In the genomic region with DNA sequence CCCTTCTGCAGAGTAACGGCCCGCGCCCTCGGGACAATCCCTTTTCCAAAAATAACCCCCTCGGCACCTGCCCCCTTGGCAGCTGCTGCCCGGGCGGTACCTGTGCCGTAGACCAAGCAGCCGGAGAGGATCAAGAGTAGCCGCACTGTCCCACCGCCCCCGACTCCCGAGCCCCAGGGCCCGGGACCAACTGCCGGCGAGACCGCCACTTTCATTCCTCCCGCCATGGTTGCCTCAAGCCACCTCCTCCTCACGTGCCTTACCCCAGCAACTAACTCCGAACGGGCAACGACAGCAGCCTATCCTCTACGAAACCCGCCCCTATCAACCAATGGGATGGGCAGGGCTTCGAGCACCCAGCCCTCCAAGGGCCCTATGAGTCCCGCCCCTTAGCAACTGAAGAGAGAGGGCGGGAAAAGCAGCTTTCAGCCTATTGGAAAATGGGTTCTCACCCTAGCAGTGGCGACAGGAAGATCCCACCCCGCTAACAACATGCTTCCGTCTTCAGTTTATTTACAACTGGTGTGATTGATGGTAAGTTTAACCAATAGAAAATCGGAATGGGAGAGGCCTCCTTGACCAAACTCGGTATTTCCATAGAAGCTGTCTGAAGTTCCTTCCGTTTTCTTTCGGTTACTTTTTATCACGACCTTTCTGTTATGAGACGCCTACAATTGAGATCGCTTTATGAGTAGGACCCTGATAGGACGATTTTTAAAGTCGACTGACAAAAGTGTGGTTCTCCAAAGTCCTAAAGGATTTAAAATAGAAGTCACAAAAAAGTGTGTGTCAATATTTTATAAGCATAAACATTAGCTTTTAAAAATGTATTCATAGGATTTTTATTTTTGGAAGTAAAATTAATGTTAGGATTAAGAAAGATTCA, we compare ENCODE assay signal across 1 cellular context.
TF ChIP-seq lines count a peak whose summit lies in the region.

A gene with protein sequence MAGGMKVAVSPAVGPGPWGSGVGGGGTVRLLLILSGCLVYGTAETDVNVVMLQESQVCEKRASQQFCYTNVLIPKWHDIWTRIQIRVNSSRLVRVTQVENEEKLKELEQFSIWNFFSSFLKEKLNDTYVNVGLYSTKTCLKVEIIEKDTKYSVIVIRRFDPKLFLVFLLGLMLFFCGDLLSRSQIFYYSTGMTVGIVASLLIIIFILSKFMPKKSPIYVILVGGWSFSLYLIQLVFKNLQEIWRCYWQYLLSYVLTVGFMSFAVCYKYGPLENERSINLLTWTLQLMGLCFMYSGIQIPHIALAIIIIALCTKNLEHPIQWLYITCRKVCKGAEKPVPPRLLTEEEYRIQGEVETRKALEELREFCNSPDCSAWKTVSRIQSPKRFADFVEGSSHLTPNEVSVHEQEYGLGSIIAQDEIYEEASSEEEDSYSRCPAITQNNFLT (minus strand): TSS at position 273 of the 886 bp plus-strand sequence. CDS start 46 bp downstream, at position 227.

TF ChIP-seq in GM12878, 131 proteins besides CTCF, POLR2A, EP300 and RAD21 (continued from another document):
- TF ChIP-seq, protein P1, sequence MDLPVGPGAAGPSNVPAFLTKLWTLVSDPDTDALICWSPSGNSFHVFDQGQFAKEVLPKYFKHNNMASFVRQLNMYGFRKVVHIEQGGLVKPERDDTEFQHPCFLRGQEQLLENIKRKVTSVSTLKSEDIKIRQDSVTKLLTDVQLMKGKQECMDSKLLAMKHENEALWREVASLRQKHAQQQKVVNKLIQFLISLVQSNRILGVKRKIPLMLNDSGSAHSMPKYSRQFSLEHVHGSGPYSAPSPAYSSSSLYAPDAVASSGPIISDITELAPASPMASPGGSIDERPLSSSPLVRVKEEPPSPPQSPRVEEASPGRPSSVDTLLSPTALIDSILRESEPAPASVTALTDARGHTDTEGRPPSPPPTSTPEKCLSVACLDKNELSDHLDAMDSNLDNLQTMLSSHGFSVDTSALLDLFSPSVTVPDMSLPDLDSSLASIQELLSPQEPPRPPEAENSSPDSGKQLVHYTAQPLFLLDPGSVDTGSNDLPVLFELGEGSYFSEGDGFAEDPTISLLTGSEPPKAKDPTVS (IDR thresholded peaks at IDR 0.05; ENCODE audit: low read depth, low read length) = 0 out of 2 replicates have a peak, but pooled peaks have one; percentile 50
- peak; percentile 76; the same call in 1 of the 2 replicates for TF ChIP-seq DPF2 (IDR thresholded peaks at IDR 0.05)
- no peak for TF ChIP-seq ZNF217 (IDR thresholded peaks at IDR 0.05)
- no peak for TF ChIP-seq SMARCA5 (IDR thresholded peaks at IDR 0.05)
- no peak for TF ChIP-seq NR2C1 (IDR thresholded peaks at IDR 0.05)
- no peak for TF ChIP-seq TCF12 (IDR thresholded peaks at IDR 0.05; ENCODE audit: low read depth, low read length)
- peak in 1 of 2 experiments; percentile 8; a peak in 1 of 4 replicates for TF ChIP-seq CEBPB (IDR thresholded peaks at IDR 0.05; ENCODE audit: borderline replicate concordance in 1 of 2, low read depth in 2 of 2, low read length in 2 of 2)
- TF ChIP-seq CHD1 (IDR thresholded peaks at IDR 0.05; ENCODE audit: low read depth, low read length) = no peak
- TF ChIP-seq SIN3A (IDR thresholded peaks at IDR 0.05; ENCODE audit: low read depth, low read length) = peak; percentile 99
- peak; percentile 83; the same call in 1 of the 2 replicates for TF ChIP-seq ELK1 (IDR thresholded peaks at IDR 0.05; ENCODE audit: low read depth, low read length)
- peak; percentile 67 for TF ChIP-seq RELA (IDR thresholded peaks at IDR 0.05; ENCODE audit: borderline replicate concordance, partially characterized antibody)
- TF ChIP-seq NRF1 (conservative IDR thresholded peaks at IDR 0.05; ENCODE audit: low read depth, low read length) = no peak
- no peak for TF ChIP-seq LARP7 (IDR thresholded peaks at IDR 0.05)
- 0 out of 2 replicates have a peak, but pooled peaks have one; percentile 33 for TF ChIP-seq POLR2AphosphoS2 (IDR thresholded peaks at IDR 0.05; ENCODE audit: low read depth, low read length)
- peak; percentile 94 for TF ChIP-seq KLF5 (IDR thresholded peaks at IDR 0.05; ENCODE audit: partially characterized antibody)
- 0 out of 2 replicates have a peak, but pooled peaks have one; percentile 33 for TF ChIP-seq MEF2A (IDR thresholded peaks at IDR 0.05; ENCODE audit: insufficient read depth, low read depth, low read length)
- TF ChIP-seq RELB (IDR thresholded peaks at IDR 0.05; ENCODE audit: low read depth) = peak; percentile 63; the same call in 1 of the 2 replicates
- TF ChIP-seq NBN (IDR thresholded peaks at IDR 0.05) = peak; percentile 80
- TF ChIP-seq RAD51 (IDR thresholded peaks at IDR 0.05) = peak; percentile 95
- peak; percentile 43 for TF ChIP-seq CREM (IDR thresholded peaks at IDR 0.05; ENCODE audit: low read depth)
- TF ChIP-seq HDAC2 (IDR thresholded peaks at IDR 0.05) = 0 out of 2 replicates have a peak, but pooled peaks have one; percentile 67
- no peak for TF ChIP-seq MYC (IDR thresholded peaks at IDR 0.05; ENCODE audit: insufficient read depth, insufficient read length, insufficient replicate concordance, low read length, severe bottlenecking)
- peak; percentile 93 for TF ChIP-seq YY1 (IDR thresholded peaks at IDR 0.05; ENCODE audit: low read depth, low read length)
- no peak for TF ChIP-seq CBX5 (IDR thresholded peaks at IDR 0.05; ENCODE audit: low read depth)
- TF ChIP-seq, protein P2, sequence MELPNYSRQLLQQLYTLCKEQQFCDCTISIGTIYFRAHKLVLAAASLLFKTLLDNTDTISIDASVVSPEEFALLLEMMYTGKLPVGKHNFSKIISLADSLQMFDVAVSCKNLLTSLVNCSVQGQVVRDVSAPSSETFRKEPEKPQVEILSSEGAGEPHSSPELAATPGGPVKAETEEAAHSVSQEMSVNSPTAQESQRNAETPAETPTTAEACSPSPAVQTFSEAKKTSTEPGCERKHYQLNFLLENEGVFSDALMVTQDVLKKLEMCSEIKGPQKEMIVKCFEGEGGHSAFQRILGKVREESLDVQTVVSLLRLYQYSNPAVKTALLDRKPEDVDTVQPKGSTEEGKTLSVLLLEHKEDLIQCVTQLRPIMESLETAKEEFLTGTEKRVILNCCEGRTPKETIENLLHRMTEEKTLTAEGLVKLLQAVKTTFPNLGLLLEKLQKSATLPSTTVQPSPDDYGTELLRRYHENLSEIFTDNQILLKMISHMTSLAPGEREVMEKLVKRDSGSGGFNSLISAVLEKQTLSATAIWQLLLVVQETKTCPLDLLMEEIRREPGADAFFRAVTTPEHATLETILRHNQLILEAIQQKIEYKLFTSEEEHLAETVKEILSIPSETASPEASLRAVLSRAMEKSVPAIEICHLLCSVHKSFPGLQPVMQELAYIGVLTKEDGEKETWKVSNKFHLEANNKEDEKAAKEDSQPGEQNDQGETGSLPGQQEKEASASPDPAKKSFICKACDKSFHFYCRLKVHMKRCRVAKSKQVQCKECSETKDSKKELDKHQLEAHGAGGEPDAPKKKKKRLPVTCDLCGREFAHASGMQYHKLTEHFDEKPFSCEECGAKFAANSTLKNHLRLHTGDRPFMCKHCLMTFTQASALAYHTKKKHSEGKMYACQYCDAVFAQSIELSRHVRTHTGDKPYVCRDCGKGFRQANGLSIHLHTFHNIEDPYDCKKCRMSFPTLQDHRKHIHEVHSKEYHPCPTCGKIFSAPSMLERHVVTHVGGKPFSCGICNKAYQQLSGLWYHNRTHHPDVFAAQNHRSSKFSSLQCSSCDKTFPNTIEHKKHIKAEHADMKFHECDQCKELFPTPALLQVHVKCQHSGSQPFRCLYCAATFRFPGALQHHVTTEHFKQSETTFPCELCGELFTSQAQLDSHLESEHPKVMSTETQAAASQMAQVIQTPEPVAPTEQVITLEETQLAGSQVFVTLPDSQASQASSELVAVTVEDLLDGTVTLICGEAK (IDR thresholded peaks at IDR 0.05; ENCODE audit: borderline replicate concordance) = peak; percentile 95
- TF ChIP-seq HDAC6 (IDR thresholded peaks at IDR 0.05; ENCODE audit: unreplicated experiment) = no peak
- TF ChIP-seq CHD2 (IDR thresholded peaks at IDR 0.05; ENCODE audit: borderline replicate concordance, low read depth, low read length) = peak; percentile 94; the same call in 1 of the 2 replicates
- TF ChIP-seq MYB (IDR thresholded peaks at IDR 0.05; ENCODE audit: borderline replicate concordance, low read depth, low read length) = peak; percentile 75; the same call in 1 of the 2 replicates
- no peak for TF ChIP-seq NFXL1 (IDR thresholded peaks at IDR 0.05; ENCODE audit: borderline replicate concordance)
- TF ChIP-seq KDM1A (IDR thresholded peaks at IDR 0.05; ENCODE audit: borderline replicate concordance) = no peak
- TF ChIP-seq RCOR1 (conservative IDR thresholded peaks at IDR 0.05; ENCODE audit: low read depth, low read length) = no peak
- TF ChIP-seq BCL11A (IDR thresholded peaks at IDR 0.05; ENCODE audit: low read depth, low read length) = no peak
- TF ChIP-seq IRF4 (IDR thresholded peaks at IDR 0.05; ENCODE audit: low read depth, low read length) = no peak
- TF ChIP-seq CBFB (IDR thresholded peaks at IDR 0.05; ENCODE audit: low read depth) = peak; percentile 48; the same call in 1 of the 2 replicates
- no peak; the same call in 1 of the 2 replicates for TF ChIP-seq ZBED1 (IDR thresholded peaks at IDR 0.05; ENCODE audit: borderline replicate concordance)
- TF ChIP-seq WRNIP1 (IDR thresholded peaks at IDR 0.05; ENCODE audit: borderline replicate concordance, low read depth, low read length) = no peak
